In genomic region chr2:64454316-64455030, GRCh38 we compare ENCODE assay signal across 8 cellular contexts. TPM values are rescaled to one million over a fixed set of nuclear protein-coding genes. Genes with fewer than 3 reads are reported as not detected.
DNase-seq lines count a peak whose midpoint lies in the region; ATAC-seq, FAIRE-seq and TF ChIP-seq lines count a peak whose summit lies in the region.

No MANE protein-coding gene starts in this region.

- H3K14ac ChIP-seq in IMR-90 (replicated peaks; ENCODE audit: low read depth, low read length) = no peak overlapping the region

- no peak overlapping the region for H3K18ac ChIP-seq in IMR-90 (ENCODE audit: low read depth, low read length)

- H3K4me2 ChIP-seq in IMR-90 (ENCODE audit: low read depth, low read length) (peak overlapping the region; percentile 41; the same call in 1 of the 2 replicates), smooth muscle cell (peak overlapping the region; percentile 94)

- H2AFZ ChIP-seq in IMR-90 (replicated peaks; ENCODE audit: low read length, poor library complexity) (peak overlapping the region; percentile 88), smooth muscle cell (ENCODE audit: low read depth) (peak overlapping the region; percentile 90)

- H4K8ac ChIP-seq in IMR-90 (ENCODE audit: low read depth in 2 of 2, low read length in 2 of 2) = no peak overlapping the region

- no peaks in the 10 kb centered on the region for H3K79me2 ChIP-seq in smooth muscle cell (ENCODE audit: low read depth)

- peaks cover 2% of the 10 kb centered on the region; the same call in 1 of the 2 replicates for H3K4me1 ChIP-seq in IMR-90 (ENCODE audit: control insufficient read depth, insufficient read depth, low read length)
- peaks cover 17% of the 10 kb centered on the region for H3K4me1 ChIP-seq in smooth muscle cell (ENCODE audit: low read depth)

- no peak for TF ChIP-seq RAD21 in IMR-90 (IDR thresholded peaks at IDR 0.05; ENCODE audit: low read length)

- dilution Hi-C loops in IMR-90 (cut with HindIII; ENCODE audit: low sequenced_read_pairs, unreplicated experiment) = no loop called here

- no peak overlapping the region for H4K5ac ChIP-seq in IMR-90 (ENCODE audit: low read depth, low read length)

- DNase-seq in EH (ENCODE audit: low read depth) = peak; percentile 47
- DNase-seq in IMR-90 = peak; percentile 36
- DNase-seq in activated B cell treated with CpG ODN at 0.5 μM for 24 hours = peak; percentile 55
- no peak for DNase-seq in bronchial epithelial cell (ENCODE audit: low read depth)
- peak; percentile 18 to 29 (median 29) for DNase-seq in immature natural killer cell
- DNase-seq in smooth muscle cell (lab: John Stamatoyannopoulos, UW; ENCODE audit: unreplicated experiment) = peak; percentile 38
- no peak for DNase-seq in NCI-H1694 treated with DMSO at 0.1 percent for 48 hours (lab: John Stamatoyannopoulos, UW)

- no peak for TF ChIP-seq CTCF in IMR-90 (conservative IDR thresholded peaks at IDR 0.05; ENCODE audit: low read depth, low read length)
- TF ChIP-seq CTCF in activated B cell treated with CpG ODN at 0.5 μM for 24 hours (IDR thresholded peaks at IDR 0.05) = no peak
- TF ChIP-seq CTCF in bronchial epithelial cell (IDR thresholded peaks at IDR 0.05; ENCODE audit: insufficient read depth, low read length, severe bottlenecking) = no peak
- TF ChIP-seq CTCF in smooth muscle cell (IDR thresholded peaks at IDR 0.05; ENCODE audit: borderline replicate concordance, insufficient read depth, poor library complexity, severe bottlenecking) = no peak

- no peak overlapping the region for H3K23ac ChIP-seq in IMR-90 (ENCODE audit: low read depth, low read length)

- no peak overlapping the region for H2BK5ac ChIP-seq in IMR-90 (ENCODE audit: low read depth, low read length, poor library complexity, severe bottlenecking)

- H2BK20ac ChIP-seq in IMR-90 (ENCODE audit: low read depth, low read length) = no peak overlapping the region

- WGBS in IMR-90 (ENCODE audit: extremely low coverage in 2 of 2, insufficient read length in 1 of 2), 2 experiments = 0% methylated on average over 60 of the region's 96 CpGs; no CpG with 5 or more reads in 1 of the 2 experiments
- WGBS in smooth muscle cell (ENCODE audit: low lambda C conversion rate) = 1% methylated on average over 54 of the region's 96 CpGs

- H3K27ac Mint-ChIP-seq in activated B cell treated with CpG ODN at 0.5 μM for 24 hours = no peak overlapping the region
- no peak overlapping the region for H3K27ac Mint-ChIP-seq in immature natural killer cell

- H3K9me1 ChIP-seq in IMR-90 (ENCODE audit: insufficient read depth, low read length) = no peaks in the 10 kb centered on the region

- H3K27ac ChIP-seq in IMR-90 (ENCODE audit: insufficient read depth, low read length) (no peak overlapping the region; the same call in 1 of the 2 replicates), smooth muscle cell (ENCODE audit: low read depth) (peak overlapping the region; percentile 45)

- no peaks in the 10 kb centered on the region for H4K20me1 ChIP-seq in IMR-90 (ENCODE audit: insufficient read depth, low read length)
- H4K20me1 ChIP-seq in smooth muscle cell (ENCODE audit: low read depth) = no peaks in the 10 kb centered on the region

- ATAC-seq in GM21515 (IDR thresholded peaks at IDR 0.05; ENCODE audit: unreplicated experiment) = peak; percentile 62
- peak; percentile 81 for ATAC-seq in IMR-90 (ENCODE audit: low read depth)
- ATAC-seq in activated B cell treated with CpG ODN at 0.5 μM for 24 hours (ENCODE audit: low read depth) = peak; percentile 69

- H3K9ac ChIP-seq in IMR-90 (ENCODE audit: low read depth, low read length) = peak overlapping the region; percentile 32; the same call in 1 of the 2 replicates
- peak overlapping the region; percentile 78 for H3K9ac ChIP-seq in smooth muscle cell (ENCODE audit: low read depth)

- POLR2A ChIA-PET in IMR-90 (lab: Charles Lee; ENCODE audit: unreplicated experiment) (no interaction called here), activated B cell treated with CpG ODN at 0.5 μM for 24 hours (lab: Charles Lee) (interaction anchor here (0.6 kb wide), 1 partner anchor 204 kb away, joined by 4 read pairs; no protein-coding TSS in a partner anchor)

- H3K4me3 Mint-ChIP-seq in activated B cell treated with CpG ODN at 0.5 μM for 24 hours (peak overlapping the region; percentile 75), immature natural killer cell (peak overlapping the region in 4 of 5 donors; percentile 79 to 85 (median 82))

- in situ Hi-C loops in IMR-90 (cut with MboI; ENCODE audit: low sequenced_read_pairs) = no loop called here

- no peak overlapping the region for H3K4ac ChIP-seq in IMR-90 (ENCODE audit: low read depth, low read length)

- TF ChIP-seq POLR2A in IMR-90 (IDR thresholded peaks at IDR 0.05; ENCODE audit: low read depth, low read length) = no peak

- H3K4me1 Mint-ChIP-seq in activated B cell treated with CpG ODN at 0.5 μM for 24 hours (peaks cover 9% of the 10 kb centered on the region), immature natural killer cell (peaks cover 6 to 19% of the 10 kb centered on the region in 2 donors)

- H3K27me3 Mint-ChIP-seq in activated B cell treated with CpG ODN at 0.5 μM for 24 hours (no peaks in the 10 kb centered on the region), immature natural killer cell (ENCODE audit: low read depth in 3 of 3) (peaks cover 8 to 17% (median 9%) of the 10 kb centered on the region in 3 donors)

- H2AK9ac ChIP-seq in IMR-90 (replicated peaks; ENCODE audit: low read depth, low read length, poor library complexity) = no peak overlapping the region

- no peak overlapping the region for H2AK5ac ChIP-seq in IMR-90 (ENCODE audit: low read depth, low read length)

- no peak overlapping the region for H2BK120ac ChIP-seq in IMR-90 (ENCODE audit: low read depth, low read length)

- H2BK15ac ChIP-seq in IMR-90 (ENCODE audit: low read depth, low read length) = no peak overlapping the region

- H3K4me3 ChIP-seq in IMR-90 (ENCODE audit: insufficient read depth, low read depth, low read length) (peak overlapping the region; percentile 69), bronchial epithelial cell (ENCODE audit: low read depth, low read length) (peak overlapping the region; percentile 60), smooth muscle cell (peak overlapping the region; percentile 91)

- intact Hi-C loops in IMR-90 (cut with micrococcal nuclease) = no loop called here
- intact Hi-C loops in activated B cell treated with CpG ODN at 0.5 μM for 24 hours (cut with micrococcal nuclease) = loop anchor here (2.0 kb wide), 2 partner anchors 20 to 34 kb away; no protein-coding TSS in a partner anchor

- H3K27me3 ChIP-seq in IMR-90 (ENCODE audit: control insufficient read depth, insufficient read depth, low read length) = peaks cover 13% of the 10 kb centered on the region
- no peaks in the 10 kb centered on the region for H3K27me3 ChIP-seq in bronchial epithelial cell (ENCODE audit: control insufficient read depth, insufficient read depth, low read length)
- H3K27me3 ChIP-seq in smooth muscle cell (ENCODE audit: low read depth) = no peaks in the 10 kb centered on the region

- H4K91ac ChIP-seq in IMR-90 (ENCODE audit: insufficient read depth, low read depth, low read length) = no peak overlapping the region

- no peak overlapping the region for H3K56ac ChIP-seq in IMR-90 (ENCODE audit: extremely low read depth, insufficient read depth, low read length)

- H3K36me3 Mint-ChIP-seq in activated B cell treated with CpG ODN at 0.5 μM for 24 hours (ENCODE audit: low read depth) (no peaks in the 10 kb centered on the region), immature natural killer cell (peaks cover 0 to 3% (median 0%) of the 10 kb centered on the region in 3 donors)

- no peaks in the 10 kb centered on the region for H3K9me3 ChIP-seq in IMR-90 (ENCODE audit: control insufficient read depth, insufficient read depth, low read length)
- H3K9me3 ChIP-seq in smooth muscle cell (replicated peaks; ENCODE audit: low read depth) = no peaks in the 10 kb centered on the region

- peaks cover 3% of the 10 kb centered on the region for H3F3A ChIP-seq in smooth muscle cell (ENCODE audit: low read depth)

- no peaks in the 10 kb centered on the region for H3K79me1 ChIP-seq in IMR-90 (ENCODE audit: low read depth in 1 of 2, low read length in 2 of 2)

- no TSS peak for BruUV-seq in IMR-90 (replicated peaks; lab: Mats Ljungman, UMichigan)

- FAIRE-seq in bronchial epithelial cell (lab: Jason Lieb, UNC) = no peak

- H3K9me3 Mint-ChIP-seq in activated B cell treated with CpG ODN at 0.5 μM for 24 hours = no peaks in the 10 kb centered on the region
- H3K9me3 Mint-ChIP-seq in immature natural killer cell = peaks cover 0 to 2% (median 0%) of the 10 kb centered on the region in 6 donors

- no peaks in the 10 kb centered on the region for H3K36me3 ChIP-seq in IMR-90 (ENCODE audit: control insufficient read depth, insufficient read depth, low read length)
- H3K36me3 ChIP-seq in bronchial epithelial cell (ENCODE audit: control insufficient read depth, insufficient read depth, low read length) = peaks cover 6% of the 10 kb centered on the region
- peaks cover 8% of the 10 kb centered on the region for H3K36me3 ChIP-seq in smooth muscle cell (ENCODE audit: low read depth)

- CTCF ChIA-PET in IMR-90 (lab: Yijun Ruan, JAX) = no interaction called here
- CTCF ChIA-PET in activated B cell treated with CpG ODN at 0.5 μM for 24 hours (lab: Charles Lee) = interaction anchor here (1.0 kb wide), 1 partner anchor 128 kb away, joined by 3 read pairs; no protein-coding TSS in a partner anchor

TF ChIP-seq in IMR-90, 13 proteins besides CTCF, POLR2A, EP300 and RAD21 (continues in another document):
- TF ChIP-seq SMC3 (IDR thresholded peaks at IDR 0.05; ENCODE audit: low read depth, low read length) (no peak), CEBPB (IDR thresholded peaks at IDR 0.05; ENCODE audit: low read depth, low read length) (no peak), RFX5 (IDR thresholded peaks at IDR 0.05; ENCODE audit: low read depth, low read length) (no peak), BHLHE40 (IDR thresholded peaks at IDR 0.05; ENCODE audit: low read depth, low read length) (no peak), RCOR1 (IDR thresholded peaks at IDR 0.05; ENCODE audit: insufficient replicate concordance, low read length) (no peak), CHD1 (IDR thresholded peaks at IDR 0.05; ENCODE audit: low read depth, low read length) (no peak)

RNA-seq across cellular contexts. Expression of gene LGALSL, which starts 0.5 kb away (rescaled TPM):
- total RNA-seq in IMR-90 (2012; rRNA removed) (1.7 and 2.9 TPM in 2 replicates), activated B cell treated with CpG ODN at 0.5 μM for 24 hours (1.5 and 2.2 TPM in 2 replicates), bronchial epithelial cell (10.0 and 14.0 TPM in 2 replicates), smooth muscle cell (9.4 and 13.9 TPM in 2 replicates)
- polyA plus RNA-seq in IMR-90 (2012; rRNA removed) (0.86 and 1.1 TPM in 2 replicates), immature natural killer cell (under 1 TPM in 2 of 3 donors, not detected in 1; 0.39 to 0.80 TPM), smooth muscle cell (8.1 and 9.9 TPM in 2 replicates)
- polyA plus RNA-seq in IMR-90 (2012; cell fraction: cytosol; rRNA removed) = 0.84 and 1.1 TPM in 2 replicates
- polyA plus RNA-seq in IMR-90 (2012; cell fraction: nucleus; rRNA removed; ENCODE audit: low replicate concordance) = 0.20 and 0.62 TPM in 2 replicates

Comparison
In these comparisons a context has a peak if more than half of its experiments do, and no peak if none do; other contexts are left out.
1. DNase-seq: peak in EH (single experiment), IMR-90 (single experiment), activated B cell treated with CpG ODN at 0.5 μM for 24 hours (single experiment), immature natural killer cell (3 of 3) and smooth muscle cell (single experiment); none in bronchial epithelial cell (single experiment) and NCI-H1694 treated with DMSO at 0.1 percent for 48 hours (single experiment).
2. Peak in every context shown above with its lines, with median percentiles within 50 percentile points of each other: ATAC-seq and H3K4me3 ChIP-seq.